In the genomic region with DNA sequence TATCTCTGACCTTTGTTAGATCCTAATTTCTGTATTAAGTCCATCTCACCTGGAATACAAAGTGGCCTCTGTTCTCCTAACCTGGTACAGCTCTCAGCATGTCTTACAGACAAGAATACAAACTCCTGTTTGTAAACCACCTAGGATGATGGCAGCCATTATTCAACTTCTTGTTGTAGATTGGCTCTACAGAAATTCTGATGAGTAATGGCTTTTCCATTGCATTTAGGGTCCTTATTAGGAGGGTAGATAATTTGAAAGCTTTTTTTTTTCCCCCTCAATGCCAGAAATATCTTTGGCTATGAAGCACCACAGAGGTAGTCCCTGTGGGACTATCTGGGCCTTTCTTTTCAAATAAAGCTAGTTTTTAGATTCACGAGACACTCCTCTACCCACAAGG, we compare ENCODE assay signal across 36 cellular contexts.
"Had no signal": no experiment of that assay in that cellular context is flagged by ENCODE, and none has a peak within 500 bp of the region (broad histone marks: within the 10 kb centered on the region; RNA-seq: fewer than 3 reads in every experiment).

No MANE protein-coding gene starts in this region.

- H3K4me3 ChIP-seq: MG63 had no signal

- H3K27me3 ChIP-seq: MG63 had no signal

- DNase-seq: Karpas-422, Kasumi-1, MG63, MM.1S, MV-4-11, NCI-H1048, NCI-H1092, NCI-H1092 treated with DMSO at 0.1 percent for 48 hours, NCI-H1105, NCI-H1105 treated with DMSO at 0.1 percent for 48 hours, NCI-H1417, NCI-H1417 treated with DMSO at 0.1 percent for 48 hours, NCI-H1436, NCI-H1436 treated with DMSO at 0.1 percent for 48 hours, NCI-H146, NCI-H1694, NCI-H1694 treated with DMSO at 0.1 percent for 48 hours, NCI-H187, NCI-H187 treated with DMSO at 0.1 percent for 48 hours, NCI-H1930, NCI-H2029, NCI-H2029 treated with DMSO at 0.1 percent for 48 hours, NCI-H2081, NCI-H2081 treated with DMSO at 0.1 percent for 48 hours, NCI-H2107, NCI-H2171, NCI-H2171 treated with DMSO at 0.1 percent for 48 hours, NCI-H2227 treated with DMSO at 0.1 percent for 48 hours, NCI-H226, NCI-H345, NCI-H446, NCI-H446 treated with DMSO at 0.1 percent for 48 hours, NCI-H510A, NCI-H510A treated with DMSO at 0.1 percent for 48 hours, NCI-H524, NCI-H524 treated with DMSO at 0.1 percent for 48 hours had no signal
